Comparison of ENCODE assay signal across 22 cellular contexts in genomic region chr6:113829702-113830058, GRCh38. TPM values are rescaled to one million over a fixed set of nuclear protein-coding genes. Genes with fewer than 3 reads are reported as not detected.
A peak's percentile ranks its signal among the peaks of the same experiment; 100 is the strongest.
DNase-seq lines count a peak whose midpoint lies in the region; ATAC-seq and TF ChIP-seq lines count a peak whose summit lies in the region.
"Had no signal": no experiment of that assay in that cellular context is flagged by ENCODE, and none has a peak within 500 bp of the region (broad histone marks: within the 10 kb centered on the region; RNA-seq: fewer than 3 reads in every experiment).

No MANE protein-coding gene starts in this region.

- H3K9me3 ChIP-seq in adipocyte (ENCODE audit: control insufficient read depth, low read length) (no peaks in the 10 kb centered on the region), osteoblast (ENCODE audit: low read depth, low read length) (no peaks in the 10 kb centered on the region)
- H3K9me3 ChIP-seq: BE2C, breast epithelium, sigmoid colon, SJSA1, testis had no signal

- H3K79me2 ChIP-seq in osteoblast (ENCODE audit: insufficient read depth, low read length) (no peaks in the 10 kb centered on the region), mesendoderm (ENCODE audit: control insufficient read depth, insufficient read depth, low read length) (no peaks in the 10 kb centered on the region)

- no peak overlapping the region for H2BK15ac ChIP-seq in mesendoderm (replicated peaks; ENCODE audit: low read depth)

- no peak overlapping the region for H3K56ac ChIP-seq in mesendoderm (ENCODE audit: low read length)

- H4K5ac ChIP-seq in mesendoderm (ENCODE audit: low read length) = no peak overlapping the region

- H3K27ac ChIP-seq in osteoblast (ENCODE audit: low read depth, low read length) (no peak overlapping the region), mesendoderm (ENCODE audit: low read depth, low read length) (no peak overlapping the region)
- H3K27ac ChIP-seq: breast epithelium, sigmoid colon, SJSA1, testis had no signal

- H3K79me1 ChIP-seq in mesendoderm (ENCODE audit: low read length) = no peaks in the 10 kb centered on the region

- H3K4ac ChIP-seq in mesendoderm (ENCODE audit: low read depth, low read length) = no peak overlapping the region

- no peak overlapping the region for H3K18ac ChIP-seq in mesendoderm (ENCODE audit: low read length)

- no peak overlapping the region for H2BK120ac ChIP-seq in mesendoderm (ENCODE audit: low read depth, low read length)

- H3K36me3 ChIP-seq in adipocyte (ENCODE audit: control insufficient read depth, insufficient read depth, low read length, severe bottlenecking) (no peaks in the 10 kb centered on the region), osteoblast (ENCODE audit: insufficient read depth, low read length) (no peaks in the 10 kb centered on the region), mesendoderm (ENCODE audit: control insufficient read depth, insufficient read depth, low read length) (no peaks in the 10 kb centered on the region)
- H3K36me3 ChIP-seq: BE2C, breast epithelium, sigmoid colon, SJSA1 had no signal

- H4K8ac ChIP-seq in mesendoderm (ENCODE audit: low read depth, low read length) = no peak overlapping the region

- ATAC-seq in GM18907 (IDR thresholded peaks at IDR 0.05; ENCODE audit: unreplicated experiment) = no peak
- ATAC-seq: activated CD8-positive, alpha-beta memory T cell treated with anti-CD3 and anti-CD28 coated beads, Interleukin-2, amount 10 ng/mL, durations not matched to agents 7 days and 5 days; HepG2 had no signal

- no peak overlapping the region for H3K4me2 ChIP-seq in osteoblast (ENCODE audit: insufficient read depth, low read length)
- no peak overlapping the region for H3K4me2 ChIP-seq in mesendoderm (ENCODE audit: low read length)

- H3K9ac ChIP-seq in adipocyte (ENCODE audit: low read length) (no peak overlapping the region), mesendoderm (ENCODE audit: low read length) (no peak overlapping the region)

- no peak for TF ChIP-seq CTCF in fibroblast of the aortic adventitia (IDR thresholded peaks at IDR 0.05; ENCODE audit: insufficient read depth, low read length)
- TF ChIP-seq CTCF in osteoblast (IDR thresholded peaks at IDR 0.05; ENCODE audit: extremely low read depth, low read depth, low read length) = no peak

- DNase-seq in GM03348 (ENCODE audit: low spot score) (peak; percentile 72), adipocyte (ENCODE audit: low read depth) (peak; percentile 56), fibroblast of the aortic adventitia (ENCODE audit: low read depth) (peak; percentile 55), osteoblast (ENCODE audit: insufficient read length, low spot score, missing footprints) (no peak), mesendoderm (no peak), ecto neural progenitor cell (ENCODE audit: low spot score) (no peak), DMS153 treated with DMSO at 0.1 percent for 48 hours (lab: John Stamatoyannopoulos, UW; ENCODE audit: unreplicated experiment) (no peak)
- DNase-seq: activated CD4-positive, alpha-beta T cell treated with anti-CD3 and anti-CD28 coated beads for 1 hour; activated CD8-positive, alpha-beta memory T cell treated with anti-CD3 and anti-CD28 coated beads, Interleukin-2, amount 10 ng/mL, durations not matched to agents 7 days and 5 days; activated gamma-delta T cell treated with Interleukin-2 at 50 U/mL for 16 hours; BE2C; effector memory CD4-positive, alpha-beta T cell; NCI-H187 treated with DMSO at 0.1 percent for 48 hours; NCI-H524; OCI-M1; sigmoid colon; T-helper 9 cell; testis had no signal

- H3K4me1 ChIP-seq in adipocyte (ENCODE audit: control insufficient read depth, insufficient read depth, low read length) (peaks cover 36% of the 10 kb centered on the region), osteoblast (ENCODE audit: insufficient read depth, low read length) (peaks cover 33% of the 10 kb centered on the region), mesendoderm (ENCODE audit: control insufficient read depth, low read depth, low read length) (no peaks in the 10 kb centered on the region)
- H3K4me1 ChIP-seq: BE2C had no signal

- H3K4me3 ChIP-seq in adipocyte (ENCODE audit: low read length) (no peak overlapping the region), fibroblast of the aortic adventitia (ENCODE audit: low read depth, low read length) (no peak overlapping the region), osteoblast (ENCODE audit: insufficient read depth, low read length) (no peak overlapping the region), mesendoderm (ENCODE audit: low read length) (no peak overlapping the region)
- H3K4me3 ChIP-seq: breast epithelium, sigmoid colon, SJSA1, testis had no signal

- peak overlapping the region; percentile 7 for H2AFZ ChIP-seq in osteoblast (ENCODE audit: low read length)

- no CpG with 5 or more reads among the region's 1 CpG for WGBS in mesendoderm (ENCODE audit: extremely low coverage, insufficient coverage, low lambda C conversion rate)

- no peak overlapping the region for H2AK5ac ChIP-seq in mesendoderm (ENCODE audit: low read length)

- no peaks in the 10 kb centered on the region for H4K20me1 ChIP-seq in osteoblast (ENCODE audit: insufficient read depth, low read length)

- H3K23ac ChIP-seq in mesendoderm (ENCODE audit: low read length) = no peak overlapping the region

- H3K27me3 ChIP-seq in adipocyte (replicated peaks; ENCODE audit: control insufficient read depth, insufficient read depth, low read length) = no peaks in the 10 kb centered on the region
- H3K27me3 ChIP-seq in osteoblast (ENCODE audit: insufficient read depth, low read length) = no peaks in the 10 kb centered on the region
- no peaks in the 10 kb centered on the region for H3K27me3 ChIP-seq in mesendoderm (ENCODE audit: insufficient read depth, low read length, poor library complexity)
- H3K27me3 ChIP-seq: BE2C, breast epithelium, sigmoid colon, SJSA1, testis had no signal

- no peak overlapping the region for H2BK5ac ChIP-seq in mesendoderm (ENCODE audit: low read length)

RNA-seq across cellular contexts. Expression of gene MARCKS, which starts 27.5 kb away (rescaled TPM):
- total RNA-seq in fibroblast of the aortic adventitia (ENCODE audit: low replicate concordance) (122 and 144 TPM in 2 replicates), osteoblast (535 and 570 TPM in 2 replicates)
- polyA plus RNA-seq in mesendoderm (2013, experiment 1 of 2) = 91.9 TPM
- 90.6 TPM for polyA plus RNA-seq in mesendoderm (2013, experiment 2 of 2)

Comparison
In these comparisons a context has a peak if more than half of its experiments do, and no peak if none do; other contexts are left out.
1. DNase-seq: peak in GM03348 (single experiment), adipocyte (single experiment) and fibroblast of the aortic adventitia (single experiment); none in osteoblast (single experiment), mesendoderm (single experiment), ecto neural progenitor cell (single experiment) and DMS153 treated with DMSO at 0.1 percent for 48 hours (single experiment).